1 cellular context compared by ENCODE assay signal in genomic region chr22:43228863-43229262, GRCh38.
TF ChIP-seq lines count a peak whose summit lies in the region.

No MANE protein-coding gene starts in this region.

TF ChIP-seq in H1, 55 proteins besides CTCF, POLR2A, EP300 and RAD21:
- TF ChIP-seq POU5F1 (IDR thresholded peaks at IDR 0.05; ENCODE audit: low read depth, low read length) (no peak), ASH2L (IDR thresholded peaks at IDR 0.05; ENCODE audit: low read length) (no peak), JUN (IDR thresholded peaks at IDR 0.05; ENCODE audit: low read depth, low read length) (no peak), ZNF274 (IDR thresholded peaks at IDR 0.05; ENCODE audit: borderline replicate concordance, extremely low read depth, low read length) (no peak), CEBPB (IDR thresholded peaks at IDR 0.05; ENCODE audit: low read depth, low read length) (no peak), BCL11A (IDR thresholded peaks at IDR 0.05; ENCODE audit: low read depth in 2 of 2, low read length in 2 of 2) (no peak), E2F6 (IDR thresholded peaks at IDR 0.05) (no peak), NRF1 (IDR thresholded peaks at IDR 0.05; ENCODE audit: low read depth, low read length) (no peak), TEAD4 (IDR thresholded peaks at IDR 0.05; ENCODE audit: low read depth, low read length) (no peak)
- TF ChIP-seq, protein P1, sequence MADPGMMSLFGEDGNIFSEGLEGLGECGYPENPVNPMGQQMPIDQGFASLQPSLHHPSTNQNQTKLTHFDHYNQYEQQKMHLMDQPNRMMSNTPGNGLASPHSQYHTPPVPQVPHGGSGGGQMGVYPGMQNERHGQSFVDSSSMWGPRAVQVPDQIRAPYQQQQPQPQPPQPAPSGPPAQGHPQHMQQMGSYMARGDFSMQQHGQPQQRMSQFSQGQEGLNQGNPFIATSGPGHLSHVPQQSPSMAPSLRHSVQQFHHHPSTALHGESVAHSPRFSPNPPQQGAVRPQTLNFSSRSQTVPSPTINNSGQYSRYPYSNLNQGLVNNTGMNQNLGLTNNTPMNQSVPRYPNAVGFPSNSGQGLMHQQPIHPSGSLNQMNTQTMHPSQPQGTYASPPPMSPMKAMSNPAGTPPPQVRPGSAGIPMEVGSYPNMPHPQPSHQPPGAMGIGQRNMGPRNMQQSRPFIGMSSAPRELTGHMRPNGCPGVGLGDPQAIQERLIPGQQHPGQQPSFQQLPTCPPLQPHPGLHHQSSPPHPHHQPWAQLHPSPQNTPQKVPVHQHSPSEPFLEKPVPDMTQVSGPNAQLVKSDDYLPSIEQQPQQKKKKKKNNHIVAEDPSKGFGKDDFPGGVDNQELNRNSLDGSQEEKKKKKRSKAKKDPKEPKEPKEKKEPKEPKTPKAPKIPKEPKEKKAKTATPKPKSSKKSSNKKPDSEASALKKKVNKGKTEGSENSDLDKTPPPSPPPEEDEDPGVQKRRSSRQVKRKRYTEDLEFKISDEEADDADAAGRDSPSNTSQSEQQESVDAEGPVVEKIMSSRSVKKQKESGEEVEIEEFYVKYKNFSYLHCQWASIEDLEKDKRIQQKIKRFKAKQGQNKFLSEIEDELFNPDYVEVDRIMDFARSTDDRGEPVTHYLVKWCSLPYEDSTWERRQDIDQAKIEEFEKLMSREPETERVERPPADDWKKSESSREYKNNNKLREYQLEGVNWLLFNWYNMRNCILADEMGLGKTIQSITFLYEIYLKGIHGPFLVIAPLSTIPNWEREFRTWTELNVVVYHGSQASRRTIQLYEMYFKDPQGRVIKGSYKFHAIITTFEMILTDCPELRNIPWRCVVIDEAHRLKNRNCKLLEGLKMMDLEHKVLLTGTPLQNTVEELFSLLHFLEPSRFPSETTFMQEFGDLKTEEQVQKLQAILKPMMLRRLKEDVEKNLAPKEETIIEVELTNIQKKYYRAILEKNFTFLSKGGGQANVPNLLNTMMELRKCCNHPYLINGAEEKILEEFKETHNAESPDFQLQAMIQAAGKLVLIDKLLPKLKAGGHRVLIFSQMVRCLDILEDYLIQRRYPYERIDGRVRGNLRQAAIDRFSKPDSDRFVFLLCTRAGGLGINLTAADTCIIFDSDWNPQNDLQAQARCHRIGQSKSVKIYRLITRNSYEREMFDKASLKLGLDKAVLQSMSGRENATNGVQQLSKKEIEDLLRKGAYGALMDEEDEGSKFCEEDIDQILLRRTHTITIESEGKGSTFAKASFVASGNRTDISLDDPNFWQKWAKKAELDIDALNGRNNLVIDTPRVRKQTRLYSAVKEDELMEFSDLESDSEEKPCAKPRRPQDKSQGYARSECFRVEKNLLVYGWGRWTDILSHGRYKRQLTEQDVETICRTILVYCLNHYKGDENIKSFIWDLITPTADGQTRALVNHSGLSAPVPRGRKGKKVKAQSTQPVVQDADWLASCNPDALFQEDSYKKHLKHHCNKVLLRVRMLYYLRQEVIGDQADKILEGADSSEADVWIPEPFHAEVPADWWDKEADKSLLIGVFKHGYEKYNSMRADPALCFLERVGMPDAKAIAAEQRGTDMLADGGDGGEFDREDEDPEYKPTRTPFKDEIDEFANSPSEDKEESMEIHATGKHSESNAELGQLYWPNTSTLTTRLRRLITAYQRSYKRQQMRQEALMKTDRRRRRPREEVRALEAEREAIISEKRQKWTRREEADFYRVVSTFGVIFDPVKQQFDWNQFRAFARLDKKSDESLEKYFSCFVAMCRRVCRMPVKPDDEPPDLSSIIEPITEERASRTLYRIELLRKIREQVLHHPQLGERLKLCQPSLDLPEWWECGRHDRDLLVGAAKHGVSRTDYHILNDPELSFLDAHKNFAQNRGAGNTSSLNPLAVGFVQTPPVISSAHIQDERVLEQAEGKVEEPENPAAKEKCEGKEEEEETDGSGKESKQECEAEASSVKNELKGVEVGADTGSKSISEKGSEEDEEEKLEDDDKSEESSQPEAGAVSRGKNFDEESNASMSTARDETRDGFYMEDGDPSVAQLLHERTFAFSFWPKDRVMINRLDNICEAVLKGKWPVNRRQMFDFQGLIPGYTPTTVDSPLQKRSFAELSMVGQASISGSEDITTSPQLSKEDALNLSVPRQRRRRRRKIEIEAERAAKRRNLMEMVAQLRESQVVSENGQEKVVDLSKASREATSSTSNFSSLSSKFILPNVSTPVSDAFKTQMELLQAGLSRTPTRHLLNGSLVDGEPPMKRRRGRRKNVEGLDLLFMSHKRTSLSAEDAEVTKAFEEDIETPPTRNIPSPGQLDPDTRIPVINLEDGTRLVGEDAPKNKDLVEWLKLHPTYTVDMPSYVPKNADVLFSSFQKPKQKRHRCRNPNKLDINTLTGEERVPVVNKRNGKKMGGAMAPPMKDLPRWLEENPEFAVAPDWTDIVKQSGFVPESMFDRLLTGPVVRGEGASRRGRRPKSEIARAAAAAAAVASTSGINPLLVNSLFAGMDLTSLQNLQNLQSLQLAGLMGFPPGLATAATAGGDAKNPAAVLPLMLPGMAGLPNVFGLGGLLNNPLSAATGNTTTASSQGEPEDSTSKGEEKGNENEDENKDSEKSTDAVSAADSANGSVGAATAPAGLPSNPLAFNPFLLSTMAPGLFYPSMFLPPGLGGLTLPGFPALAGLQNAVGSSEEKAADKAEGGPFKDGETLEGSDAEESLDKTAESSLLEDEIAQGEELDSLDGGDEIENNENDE (IDR thresholded peaks at IDR 0.05; ENCODE audit: insufficient replicate concordance, low read length): no peak
- TF ChIP-seq, protein P2, sequence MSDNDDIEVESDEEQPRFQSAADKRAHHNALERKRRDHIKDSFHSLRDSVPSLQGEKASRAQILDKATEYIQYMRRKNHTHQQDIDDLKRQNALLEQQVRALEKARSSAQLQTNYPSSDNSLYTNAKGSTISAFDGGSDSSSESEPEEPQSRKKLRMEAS (IDR thresholded peaks at IDR 0.05): no peak
